1 cellular context compared by ENCODE assay signal in genomic region chr9:68778635-68779034, GRCh38.
TF ChIP-seq lines count a peak whose summit lies in the region.

No MANE protein-coding gene starts in this region.

TF ChIP-seq in K562, 482 proteins besides CTCF, POLR2A, EP300 and RAD21 (continued from another document and continues in another):
- TF ChIP-seq CHD7 (IDR thresholded peaks at IDR 0.05; ENCODE audit: low read depth, low read length), result no peak
- TF ChIP-seq SMARCC2 (IDR thresholded peaks at IDR 0.05; ENCODE audit: low read depth), result no peak
- no peak for TF ChIP-seq TSHZ1 (CRISPR knock-in tag; IDR thresholded peaks at IDR 0.05)
- TF ChIP-seq L3MBTL2 (IDR thresholded peaks at IDR 0.05), result peak; percentile 44; the same call in 1 of the 2 replicates
- TF ChIP-seq, protein P1, sequence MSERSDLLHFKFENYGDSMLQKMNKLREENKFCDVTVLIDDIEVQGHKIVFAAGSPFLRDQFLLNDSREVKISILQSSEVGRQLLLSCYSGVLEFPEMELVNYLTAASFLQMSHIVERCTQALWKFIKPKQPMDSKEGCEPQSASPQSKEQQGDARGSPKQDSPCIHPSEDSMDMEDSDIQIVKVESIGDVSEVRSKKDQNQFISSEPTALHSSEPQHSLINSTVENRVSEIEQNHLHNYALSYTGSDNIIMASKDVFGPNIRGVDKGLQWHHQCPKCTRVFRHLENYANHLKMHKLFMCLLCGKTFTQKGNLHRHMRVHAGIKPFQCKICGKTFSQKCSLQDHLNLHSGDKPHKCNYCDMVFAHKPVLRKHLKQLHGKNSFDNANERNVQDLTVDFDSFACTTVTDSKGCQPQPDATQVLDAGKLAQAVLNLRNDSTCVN (CRISPR knock-in tag; IDR thresholded peaks at IDR 0.05), result no peak
- peak; percentile 77 for TF ChIP-seq SMARCA4 (IDR thresholded peaks at IDR 0.05)
- TF ChIP-seq ZBTB17 (CRISPR knock-in tag; IDR thresholded peaks at IDR 0.05), result no peak
- no peak for TF ChIP-seq EHMT2 (IDR thresholded peaks at IDR 0.05)
- TF ChIP-seq SUPT5H (IDR thresholded peaks at IDR 0.05), result no peak; the same call in 1 of the 2 replicates
- TF ChIP-seq SREBF1 (IDR thresholded peaks at IDR 0.05; ENCODE audit: borderline replicate concordance, low read depth, low read length), result no peak
- peak in 1 of 3 experiments; percentile 78 for TF ChIP-seq YY1 (IDR thresholded peaks at IDR 0.05; ENCODE audit: borderline replicate concordance in 1 of 3, control insufficient read depth in 1 of 3, extremely low read depth in 1 of 3, insufficient read depth in 3 of 3, insufficient read length in 1 of 3, insufficient replicate concordance in 2 of 3, low read depth in 1 of 3, low read length in 2 of 3)
- TF ChIP-seq PRPF4 (IDR thresholded peaks at IDR 0.05; ENCODE audit: insufficient read depth, low read depth, low read length, poor library complexity, severe bottlenecking), result no peak
- peak; percentile 76 for TF ChIP-seq RAD51 (IDR thresholded peaks at IDR 0.05; ENCODE audit: borderline replicate concordance, low read depth)
- peak; percentile 78 for TF ChIP-seq NFRKB (IDR thresholded peaks at IDR 0.05; ENCODE audit: low read depth)
- no peak for TF ChIP-seq GATAD2A (IDR thresholded peaks at IDR 0.05)
- TF ChIP-seq NCOA6 (IDR thresholded peaks at IDR 0.05), result no peak
- TF ChIP-seq BRD9 (IDR thresholded peaks at IDR 0.05; ENCODE audit: low read depth, partially characterized antibody), result no peak
- no peak for TF ChIP-seq POLR2G (IDR thresholded peaks at IDR 0.05; ENCODE audit: low read depth, low read length)
- no peak for TF ChIP-seq FOSL1 (tag; conservative IDR thresholded peaks at IDR 0.05)
- no peak for TF ChIP-seq ZNF717 (CRISPR knock-in tag; IDR thresholded peaks at IDR 0.05)
- TF ChIP-seq, protein P2, sequence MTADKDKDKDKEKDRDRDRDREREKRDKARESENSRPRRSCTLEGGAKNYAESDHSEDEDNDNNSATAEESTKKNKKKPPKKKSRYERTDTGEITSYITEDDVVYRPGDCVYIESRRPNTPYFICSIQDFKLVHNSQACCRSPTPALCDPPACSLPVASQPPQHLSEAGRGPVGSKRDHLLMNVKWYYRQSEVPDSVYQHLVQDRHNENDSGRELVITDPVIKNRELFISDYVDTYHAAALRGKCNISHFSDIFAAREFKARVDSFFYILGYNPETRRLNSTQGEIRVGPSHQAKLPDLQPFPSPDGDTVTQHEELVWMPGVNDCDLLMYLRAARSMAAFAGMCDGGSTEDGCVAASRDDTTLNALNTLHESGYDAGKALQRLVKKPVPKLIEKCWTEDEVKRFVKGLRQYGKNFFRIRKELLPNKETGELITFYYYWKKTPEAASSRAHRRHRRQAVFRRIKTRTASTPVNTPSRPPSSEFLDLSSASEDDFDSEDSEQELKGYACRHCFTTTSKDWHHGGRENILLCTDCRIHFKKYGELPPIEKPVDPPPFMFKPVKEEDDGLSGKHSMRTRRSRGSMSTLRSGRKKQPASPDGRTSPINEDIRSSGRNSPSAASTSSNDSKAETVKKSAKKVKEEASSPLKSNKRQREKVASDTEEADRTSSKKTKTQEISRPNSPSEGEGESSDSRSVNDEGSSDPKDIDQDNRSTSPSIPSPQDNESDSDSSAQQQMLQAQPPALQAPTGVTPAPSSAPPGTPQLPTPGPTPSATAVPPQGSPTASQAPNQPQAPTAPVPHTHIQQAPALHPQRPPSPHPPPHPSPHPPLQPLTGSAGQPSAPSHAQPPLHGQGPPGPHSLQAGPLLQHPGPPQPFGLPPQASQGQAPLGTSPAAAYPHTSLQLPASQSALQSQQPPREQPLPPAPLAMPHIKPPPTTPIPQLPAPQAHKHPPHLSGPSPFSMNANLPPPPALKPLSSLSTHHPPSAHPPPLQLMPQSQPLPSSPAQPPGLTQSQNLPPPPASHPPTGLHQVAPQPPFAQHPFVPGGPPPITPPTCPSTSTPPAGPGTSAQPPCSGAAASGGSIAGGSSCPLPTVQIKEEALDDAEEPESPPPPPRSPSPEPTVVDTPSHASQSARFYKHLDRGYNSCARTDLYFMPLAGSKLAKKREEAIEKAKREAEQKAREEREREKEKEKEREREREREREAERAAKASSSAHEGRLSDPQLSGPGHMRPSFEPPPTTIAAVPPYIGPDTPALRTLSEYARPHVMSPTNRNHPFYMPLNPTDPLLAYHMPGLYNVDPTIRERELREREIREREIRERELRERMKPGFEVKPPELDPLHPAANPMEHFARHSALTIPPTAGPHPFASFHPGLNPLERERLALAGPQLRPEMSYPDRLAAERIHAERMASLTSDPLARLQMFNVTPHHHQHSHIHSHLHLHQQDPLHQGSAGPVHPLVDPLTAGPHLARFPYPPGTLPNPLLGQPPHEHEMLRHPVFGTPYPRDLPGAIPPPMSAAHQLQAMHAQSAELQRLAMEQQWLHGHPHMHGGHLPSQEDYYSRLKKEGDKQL (CRISPR knock-in tag; IDR thresholded peaks at IDR 0.05; ENCODE audit: borderline replicate concordance), result no peak
- TF ChIP-seq RHOXF2B (CRISPR knock-in tag; conservative IDR thresholded peaks at IDR 0.05), result no peak
- no peak for TF ChIP-seq ZBED1 (IDR thresholded peaks at IDR 0.05)
- TF ChIP-seq CBX3 (IDR thresholded peaks at IDR 0.05; ENCODE audit: borderline replicate concordance in 1 of 2, low read length in 2 of 2), result no peak
- TF ChIP-seq HNRNPK (IDR thresholded peaks at IDR 0.05; ENCODE audit: low read depth, low read length, poor library complexity, severe bottlenecking), result no peak
- TF ChIP-seq ZNF778 (CRISPR knock-in tag; IDR thresholded peaks at IDR 0.05), result no peak
- TF ChIP-seq EGR1 (conservative IDR thresholded peaks at IDR 0.05), result no peak
- 0 out of 2 replicates have a peak, but pooled peaks have one; percentile 18 for TF ChIP-seq MYC (IDR thresholded peaks at IDR 0.05; ENCODE audit: low read depth, low read length)
- TF ChIP-seq MYC (CRISPR knock-in tag; IDR thresholded peaks at IDR 0.05; ENCODE audit: borderline replicate concordance, low read depth), result no peak
- no peak for TF ChIP-seq ZNF24 (IDR thresholded peaks at IDR 0.05)
- no peak for TF ChIP-seq GABPA (tag; conservative IDR thresholded peaks at IDR 0.05; ENCODE audit: low read depth)
- no peak for TF ChIP-seq CCAR2 (IDR thresholded peaks at IDR 0.05; ENCODE audit: low read depth, low read length)
- no peak for TF ChIP-seq KLF13 (tag; IDR thresholded peaks at IDR 0.05; ENCODE audit: borderline replicate concordance, low read depth)
- no peak for TF ChIP-seq NR2C1 (IDR thresholded peaks at IDR 0.05)
- TF ChIP-seq NR2C1 (tag; IDR thresholded peaks at IDR 0.05), result no peak
- TF ChIP-seq GTF2F1 (IDR thresholded peaks at IDR 0.05; ENCODE audit: low read depth, low read length), result no peak
- TF ChIP-seq ZNF121 (CRISPR knock-in tag; conservative IDR thresholded peaks at IDR 0.05), result no peak
- TF ChIP-seq, protein P3, sequence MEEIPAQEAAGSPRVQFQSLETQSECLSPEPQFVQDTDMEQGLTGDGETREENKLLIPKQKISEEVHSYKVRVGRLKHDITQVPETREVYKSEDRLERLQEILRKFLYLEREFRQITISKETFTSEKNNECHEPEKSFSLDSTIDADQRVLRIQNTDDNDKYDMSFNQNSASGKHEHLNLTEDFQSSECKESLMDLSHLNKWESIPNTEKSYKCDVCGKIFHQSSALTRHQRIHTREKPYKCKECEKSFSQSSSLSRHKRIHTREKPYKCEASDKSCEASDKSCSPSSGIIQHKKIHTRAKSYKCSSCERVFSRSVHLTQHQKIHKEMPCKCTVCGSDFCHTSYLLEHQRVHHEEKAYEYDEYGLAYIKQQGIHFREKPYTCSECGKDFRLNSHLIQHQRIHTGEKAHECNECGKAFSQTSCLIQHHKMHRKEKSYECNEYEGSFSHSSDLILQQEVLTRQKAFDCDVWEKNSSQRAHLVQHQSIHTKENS (CRISPR knock-in tag; IDR thresholded peaks at IDR 0.05), result no peak
